22 cellular contexts compared by ENCODE assay signal in genomic region chr4:120263623-120264022, GRCh38.
"Had no signal": no experiment of that assay in that cellular context is flagged by ENCODE, and none has a peak within 500 bp of the region (broad histone marks: within the 10 kb centered on the region; RNA-seq: fewer than 3 reads in every experiment).

No MANE protein-coding gene starts in this region.

- ATAC-seq: HepG2 had no signal

- H3K36me3 ChIP-seq: SJSA1 had no signal

- H3K4me3 ChIP-seq: SJSA1, SK-N-MC had no signal

- H3K9me3 ChIP-seq: SJSA1 had no signal

- H3K27ac ChIP-seq: SJSA1, SK-N-MC had no signal

- H3K4me1 ChIP-seq: SJSA1 had no signal

- H3K27me3 ChIP-seq: SJSA1 had no signal

- DNase-seq: IMR-90, Kasumi-1, KG1, MM.1S, NCI-H1092 treated with DMSO at 0.1 percent for 48 hours, NCI-H1436, NCI-H187, NCI-H2029, NCI-H2081 treated with DMSO at 0.1 percent for 48 hours, NCI-H2171, NCI-H226, NCI-H446, NCI-H510A, NCI-H524 treated with DMSO at 0.1 percent for 48 hours, NCI-H69, NCI-H774, Right ventricle myocardium superior, RPMI8226, SIG-M5 had no signal
